Comparison of ENCODE assay signal across 1 cellular context in genomic region chr3:4681301-4681700, GRCh38.
TF ChIP-seq lines count a peak whose summit lies in the region.

No MANE protein-coding gene starts in this region.

TF ChIP-seq in K562, 482 proteins besides CTCF, POLR2A, EP300 and RAD21 (continued from another document):
- TF ChIP-seq HMBOX1 (IDR thresholded peaks at IDR 0.05): 0 out of 2 replicates have a peak, but pooled peaks have one; percentile 12
- no peak for TF ChIP-seq MYNN (IDR thresholded peaks at IDR 0.05)
- TF ChIP-seq MYNN (CRISPR knock-in tag; IDR thresholded peaks at IDR 0.05): no peak
- TF ChIP-seq TRIM24 (IDR thresholded peaks at IDR 0.05): no peak
- TF ChIP-seq THRB (CRISPR knock-in tag; conservative IDR thresholded peaks at IDR 0.05): 0 out of 2 replicates have a peak, but pooled peaks have one; percentile 8
